ENCODE assay signal across 17 cellular contexts in genomic region chr5:134000696-134001453, GRCh38. TPM values are rescaled to one million over a fixed set of nuclear protein-coding genes. Genes with fewer than 3 reads are reported as not detected.
DNase-seq lines count a peak whose midpoint lies in the region; ATAC-seq and TF ChIP-seq lines count a peak whose summit lies in the region.
"Had no signal": no experiment of that assay in that cellular context is flagged by ENCODE, and none has a peak within 500 bp of the region (broad histone marks: within the 10 kb centered on the region; RNA-seq: fewer than 3 reads in every experiment).

No MANE protein-coding gene starts in this region.

- H3K36me3 ChIP-seq in heart right ventricle, result peaks cover 0 to 26% (median 0%) of the 10 kb centered on the region in 9 donors
- peaks cover 5% of the 10 kb centered on the region for H3K36me3 ChIP-seq in SJCRH30
- H3K36me3 ChIP-seq in hepatocyte (replicated peaks; ENCODE audit: insufficient read depth, low read depth), result no peaks in the 10 kb centered on the region

- peaks cover 78% of the 10 kb centered on the region for H4K20me1 ChIP-seq in hepatocyte (ENCODE audit: insufficient read depth, poor library complexity, severe bottlenecking)

- H3K9me3 ChIP-seq in heart right ventricle (no peaks in the 10 kb centered on the region), SJCRH30 (replicated peaks) (no peaks in the 10 kb centered on the region), hepatocyte (ENCODE audit: low read depth) (no peaks in the 10 kb centered on the region)

- H3K9me3 Mint-ChIP-seq in type B pancreatic cell, result no peaks in the 10 kb centered on the region
- H3K9me3 Mint-ChIP-seq: T-helper 2 cell treated with Interferon-gamma antibody and Interleukin-4, amounts not matched to agents 5 μg/mL and 100 μg/mL, for 36 hours had no signal

- peak overlapping the region; percentile 46 for H3K4me2 ChIP-seq in hepatocyte

- H3K9me2 ChIP-seq in hepatocyte (replicated peaks; ENCODE audit: insufficient read depth), result no peaks in the 10 kb centered on the region

- intact Hi-C loops in heart right ventricle (cut with DNase I) (no loop called here), Right ventricle myocardium inferior (cut with DNase I) (no loop called here)

- H3K27ac ChIP-seq in heart right ventricle (peak overlapping the region in 9 of 10 donors; percentile 5 to 99 (median 70)), SJCRH30 (peak overlapping the region; percentile 34), hepatocyte (peak overlapping the region; percentile 19)

- H3K79me2 ChIP-seq in hepatocyte, result peaks cover 83% of the 10 kb centered on the region

- no peak for TF ChIP-seq POLR2A in erythroblast (IDR thresholded peaks at IDR 0.05; ENCODE audit: low read length)

- no peak overlapping the region for H3K27ac Mint-ChIP-seq in type B pancreatic cell
- H3K27ac Mint-ChIP-seq: B cell had no signal

- ATAC-seq in heart right ventricle (no peak), Right ventricle myocardium inferior (no peak), GM21717 (IDR thresholded peaks at IDR 0.05; ENCODE audit: unreplicated experiment) (no peak)

- no peak for DNase-seq in heart right ventricle
- no peak for DNase-seq in Right ventricle myocardium inferior (ENCODE audit: missing footprints)
- no peak for DNase-seq in SJCRH30
- no peak for DNase-seq in hepatocyte (ENCODE audit: low spot score)
- DNase-seq in type B pancreatic cell (ENCODE audit: extremely low spot score, unreplicated experiment), result no peak
- no peak for DNase-seq in NCI-H748 (lab: John Stamatoyannopoulos, UW; ENCODE audit: unreplicated experiment)
- DNase-seq in erythroblast (lab: John Stamatoyannopoulos, UW), result no peak
- DNase-seq: dermis blood vessel endothelial cell; EL; mammary epithelial cell; NCI-H1694; NCI-H510A; RPMI8226; stimulated activated CD4-positive, alpha-beta T cell treated with anti-CD3 and anti-CD28 coated beads, Interleukin-15, amount 100 ng/mL, for 24 hours had no signal

- H3K4me3 ChIP-seq in heart right ventricle (no peak overlapping the region), SJCRH30 (no peak overlapping the region), hepatocyte (no peak overlapping the region)

- peaks cover 12% of the 10 kb centered on the region for H3K36me3 Mint-ChIP-seq in type B pancreatic cell

- H3K27me3 ChIP-seq in heart right ventricle, result no peaks in the 10 kb centered on the region
- no peaks in the 10 kb centered on the region for H3K27me3 ChIP-seq in SJCRH30
- H3K27me3 ChIP-seq in hepatocyte, result no peaks in the 10 kb centered on the region

- no peak overlapping the region for H2AFZ ChIP-seq in hepatocyte

- peaks cover 49% of the 10 kb centered on the region for H3K4me1 Mint-ChIP-seq in type B pancreatic cell (ENCODE audit: unreplicated experiment)

- peak overlapping the region; percentile 65 for H3K4me3 Mint-ChIP-seq in type B pancreatic cell
- H3K4me3 Mint-ChIP-seq: B cell; T-helper 2 cell treated with Interferon-gamma antibody and Interleukin-4, amounts not matched to agents 5 μg/mL and 100 μg/mL, for 36 hours had no signal

- H3K27me3 Mint-ChIP-seq in type B pancreatic cell, result no peaks in the 10 kb centered on the region
- H3K27me3 Mint-ChIP-seq: B cell had no signal

- WGBS in heart right ventricle, 2 donors, result 75 to 76% methylated on average over 10 of the region's 10 CpGs
- 90% methylated on average over 10 of the region's 10 CpGs for WGBS in hepatocyte (ENCODE audit: low lambda C conversion rate, missing lambda C conversion rate)

- TF ChIP-seq CTCF in heart right ventricle (IDR thresholded peaks at IDR 0.05), result no peak
- TF ChIP-seq CTCF in hepatocyte (IDR thresholded peaks at IDR 0.05; ENCODE audit: poor library complexity), result no peak
- no peak for TF ChIP-seq CTCF in type B pancreatic cell (conservative IDR thresholded peaks at IDR 0.05)

- H3K4me1 ChIP-seq in heart right ventricle, result peaks cover 30 to 88% (median 75%) of the 10 kb centered on the region in 9 donors
- peaks cover 33% of the 10 kb centered on the region for H3K4me1 ChIP-seq in SJCRH30
- H3K4me1 ChIP-seq in hepatocyte (ENCODE audit: insufficient read depth), result peaks cover 44% of the 10 kb centered on the region

RNA-seq across cellular contexts. Expression of gene VDAC1, which starts 3.9 kb away (rescaled TPM):
- total RNA-seq in heart right ventricle (100 to 1,000 TPM; 440 to 609 (median 535) TPM), Right ventricle myocardium inferior (458 TPM), hepatocyte (282 and 286 TPM in 2 replicates), type B pancreatic cell (ENCODE audit: low replicate concordance) (186 and 219 TPM in 2 replicates)
- polyA plus RNA-seq in heart right ventricle (100 to 1,000 TPM; 229 to 359 TPM), hepatocyte (196 and 216 TPM in 2 replicates)
- 324 and 340 TPM in 2 replicates for total RNA-seq in SJCRH30 (2014; rRNA removed; shearing (Covaris generic))

RNA-seq across cellular contexts. Expression of gene C5orf15, which starts 32.5 kb away (rescaled TPM):
- 10 to 100 TPM; 31.0 to 55.3 (median 34.2) TPM for total RNA-seq in heart right ventricle
- polyA plus RNA-seq in heart right ventricle, result 10 to 100 TPM; 22.2 to 28.7 TPM
- total RNA-seq in Right ventricle myocardium inferior, result 34.1 TPM
- 78.3 and 82.3 TPM in 2 replicates for total RNA-seq in SJCRH30 (2014; rRNA removed; shearing (Covaris generic))
- total RNA-seq in hepatocyte, result 124 and 126 TPM in 2 replicates
- polyA plus RNA-seq in hepatocyte, result 76.6 and 77.4 TPM in 2 replicates
- 47.2 and 49.6 TPM in 2 replicates for total RNA-seq in type B pancreatic cell (ENCODE audit: low replicate concordance)

Comparison
In these comparisons a context has a peak if more than half of its experiments do, and no peak if none do; other contexts are left out.
1. H3K27ac ChIP-seq: peak in every context shown above with its lines; median percentile 70 in heart right ventricle; 34 in SJCRH30; 19 in hepatocyte.